8 cellular contexts compared by ENCODE assay signal in genomic region chr17:68511254-68511670, GRCh38. TPM values are rescaled to one million over a fixed set of nuclear protein-coding genes. Genes with fewer than 3 reads are reported as not detected.
DNase-seq lines count a peak whose midpoint lies in the region; ATAC-seq and TF ChIP-seq lines count a peak whose summit lies in the region.

No MANE protein-coding gene starts in this region.

- peak overlapping the region; percentile 92 for H3K9ac ChIP-seq in SK-N-SH

- H3K79me2 ChIP-seq in SK-N-SH (ENCODE audit: insufficient read depth) = peaks cover 40% of the 10 kb centered on the region

- CTCF ChIA-PET in SK-N-SH (lab: Yijun Ruan, JAX) = interaction anchor here (0.9 to 2.5 kb wide), 7 partner anchors 9 to 311 kb away, joined by 3 to 14 read pairs (median 4); no protein-coding TSS in a partner anchor

- TF ChIP-seq POLR2A in GM18505 (IDR thresholded peaks at IDR 0.05; ENCODE audit: borderline replicate concordance, extremely low read depth, insufficient read depth, insufficient read length) = no peak

- no peak for TF ChIP-seq EP300 in SK-N-SH (IDR thresholded peaks at IDR 0.05; ENCODE audit: borderline replicate concordance in 1 of 2, low read depth in 1 of 2, low read length in 1 of 2)

- 14% methylated on average over 9 of the region's 10 CpGs for WGBS in SK-N-SH (ENCODE audit: low lambda C conversion rate)

- H3K4me1 ChIP-seq in SK-N-SH (ENCODE audit: control insufficient read depth in 1 of 2, insufficient read depth in 2 of 2, low read depth in 1 of 2, low read length in 1 of 2) = peaks cover 17 to 27% of the 10 kb centered on the region in 2 experiments; a peak in 2 of 4 replicates

- POLR2A ChIA-PET in SK-N-SH (lab: Yijun Ruan, JAX) = no interaction called here

- no peaks in the 10 kb centered on the region for H3K9me2 ChIP-seq in SK-N-SH

- H3K9me3 ChIP-seq in SK-N-SH = no peaks in the 10 kb centered on the region

- TF ChIP-seq RAD21 in SK-N-SH (IDR thresholded peaks at IDR 0.05; ENCODE audit: low read length) = no peak

- H2AFZ ChIP-seq in SK-N-SH (ENCODE audit: low read depth) = peak overlapping the region; percentile 98

- H4K20me1 ChIP-seq in SK-N-SH (ENCODE audit: insufficient read depth) = peaks cover 34% of the 10 kb centered on the region

- no peaks in the 10 kb centered on the region for H3K27me3 ChIP-seq in SK-N-SH (ENCODE audit: insufficient read depth)

- peaks cover 13 to 16% of the 10 kb centered on the region in 2 experiments for H3K36me3 ChIP-seq in SK-N-SH (replicated peaks in 1 of 2; ENCODE audit: control insufficient read depth in 1 of 2, insufficient read depth in 2 of 2, low read length in 1 of 2)

- H3K4me3 ChIP-seq in SK-N-SH (ENCODE audit: low read depth in 2 of 2, low read length in 1 of 2) (peak overlapping the region; percentile 78 to 98), fibroblast of mammary gland (ENCODE audit: control insufficient read depth, low read depth, low read length) (peak overlapping the region; percentile 80)

- DNase-seq in NCI-H1694 treated with DMSO at 0.1 percent for 48 hours (lab: John Stamatoyannopoulos, UW) = peak; percentile 22
- no peak for DNase-seq in NCI-H1694 (lab: John Stamatoyannopoulos, UW)
- no peak for DNase-seq in SK-N-SH
- DNase-seq in fibroblast of mammary gland (ENCODE audit: low read depth) = no peak
- peak; percentile 44 for DNase-seq in putamen (ENCODE audit: low spot score)

- peak overlapping the region; percentile 97 to 98 for H3K27ac ChIP-seq in SK-N-SH (ENCODE audit: low read depth in 2 of 2, low read length in 1 of 2)

- H3K4me2 ChIP-seq in SK-N-SH = peak overlapping the region; percentile 96

- TF ChIP-seq CTCF in SK-N-SH (IDR thresholded peaks at IDR 0.05) (no peak; the same call in 1 of the 2 replicates), fibroblast of mammary gland (conservative IDR thresholded peaks at IDR 0.05; ENCODE audit: control insufficient read depth, insufficient read depth, low read depth, low read length) (no peak)

- ATAC-seq in GM18505 (IDR thresholded peaks at IDR 0.05; ENCODE audit: unreplicated experiment) (no peak), HG02870 (IDR thresholded peaks at IDR 0.05; ENCODE audit: unreplicated experiment) (no peak), GM21529 (IDR thresholded peaks at IDR 0.05; ENCODE audit: unreplicated experiment) (no peak)

- peaks cover 7% of the 10 kb centered on the region for H3F3A ChIP-seq in SK-N-SH (replicated peaks; ENCODE audit: insufficient read depth)

TF ChIP-seq in SK-N-SH, 30 proteins besides CTCF, POLR2A, EP300 and RAD21:
- TF ChIP-seq YY1 (IDR thresholded peaks at IDR 0.05; ENCODE audit: low read depth) = peak; percentile 54; the same call in 1 of the 2 replicates
- no peak for TF ChIP-seq GABPA (IDR thresholded peaks at IDR 0.05; ENCODE audit: low read depth)
- TF ChIP-seq FOSL2 (IDR thresholded peaks at IDR 0.05; ENCODE audit: borderline replicate concordance, low read depth) = no peak
- TF ChIP-seq USF1 (IDR thresholded peaks at IDR 0.05; ENCODE audit: borderline replicate concordance, low read depth) = no peak
- no peak for TF ChIP-seq RFX5 (IDR thresholded peaks at IDR 0.05; ENCODE audit: low read length)
- TF ChIP-seq REST (IDR thresholded peaks at IDR 0.05; ENCODE audit: low read depth, low read length) = peak; percentile 44; the same call in 1 of the 2 replicates

RNA-seq across cellular contexts. Expression of gene PRKAR1A, which starts 1.0 kb away (rescaled TPM):
- polyA plus RNA-seq in SK-N-SH (2012; rRNA removed) = 195 and 224 TPM in 2 replicates
- polyA plus RNA-seq in SK-N-SH (2012; cell fraction: cytosol; rRNA removed) = 189 and 197 TPM in 2 replicates
- polyA plus RNA-seq in SK-N-SH (2012; cell fraction: nucleus; rRNA removed) = 116 and 207 TPM in 2 replicates

RNA-seq across cellular contexts. Expression of gene WIPI1, which starts 54.0 kb away (rescaled TPM):
- polyA plus RNA-seq in SK-N-SH (2012; rRNA removed) = 52.7 and 65.2 TPM in 2 replicates
- polyA plus RNA-seq in SK-N-SH (2012; cell fraction: cytosol; rRNA removed) = 49.1 and 55.1 TPM in 2 replicates
- 35.4 and 62.8 TPM in 2 replicates for polyA plus RNA-seq in SK-N-SH (2012; cell fraction: nucleus; rRNA removed)

Comparison
In these comparisons a context has a peak if more than half of its experiments do, and no peak if none do; other contexts are left out.
1. DNase-seq: peak in NCI-H1694 treated with DMSO at 0.1 percent for 48 hours (single experiment) and putamen (single experiment); none in NCI-H1694 (single experiment), SK-N-SH (single experiment) and fibroblast of mammary gland (single experiment).